Comparison of ENCODE assay signal across 20 cellular contexts in the genomic region with DNA sequence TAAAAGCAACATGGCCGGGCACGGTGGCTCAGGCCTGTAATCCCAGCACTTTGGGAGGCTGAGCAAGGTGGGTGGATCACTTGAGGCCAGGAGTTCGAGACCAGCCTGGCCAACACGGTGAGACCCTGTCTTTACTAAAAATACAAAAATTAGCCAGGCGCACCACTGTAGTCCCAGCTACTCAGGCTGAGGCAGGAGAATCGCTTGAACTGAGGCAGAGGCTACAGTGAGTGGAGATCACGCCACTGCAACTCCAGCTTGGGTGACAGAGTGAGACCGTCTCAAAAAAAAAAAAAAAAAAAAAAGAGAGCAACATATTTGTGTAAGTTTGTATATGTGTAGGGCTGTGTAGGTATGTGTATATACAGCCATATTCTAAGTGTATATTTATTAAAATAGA. TPM values are rescaled to one million over a fixed set of nuclear protein-coding genes. Genes with fewer than 3 reads are reported as not detected.
DNase-seq lines count a peak whose midpoint lies in the region; ATAC-seq, FAIRE-seq and TF ChIP-seq lines count a peak whose summit lies in the region.
"Had no signal": no experiment of that assay in that cellular context is flagged by ENCODE, and none has a peak within 500 bp of the region (broad histone marks: within the 10 kb centered on the region; RNA-seq: fewer than 3 reads in every experiment).

No MANE protein-coding gene starts in this region.

- H3K9me3 Mint-ChIP-seq in activated T-cell treated with anti-CD3 and anti-CD28 coated beads, Interleukin-2, amount 50 U/mL, for 24 hours: no peaks in the 10 kb centered on the region
- H3K9me3 Mint-ChIP-seq in activated T-cell treated with anti-CD3 and anti-CD28 coated beads, Interleukin-2, amount 50 U/mL, for 4 hours: no peaks in the 10 kb centered on the region
- H3K9me3 Mint-ChIP-seq in osteocyte (ENCODE audit: unreplicated experiment): no peaks in the 10 kb centered on the region
- no peaks in the 10 kb centered on the region for H3K9me3 Mint-ChIP-seq in activated T-helper 2 cell treated with anti-CD3 and anti-CD28 coated beads, Interferon-gamma antibody, Interleukin-2, Interleukin-4, amounts not matched to agents 10 μg/mL and 5 μg/mL and 100 μg/mL, durations not matched to agents 14 hours and 24 hours and 36 hours
- H3K9me3 Mint-ChIP-seq: central memory CD8-positive, alpha-beta T cell had no signal

- RAD21 ChIA-PET in HCT116 (lab: Charles Lee; ENCODE audit: low non-redundant PET in 1 of 2, low total read pairs in 2 of 2, uncharacterized antibody in 2 of 2, unreplicated experiment in 2 of 2): no interaction called here

- H3K27me3 Mint-ChIP-seq in activated T-cell treated with anti-CD3 and anti-CD28 coated beads, Interleukin-2, amount 50 U/mL, for 24 hours: no peaks in the 10 kb centered on the region
- H3K27me3 Mint-ChIP-seq in activated T-cell treated with anti-CD3 and anti-CD28 coated beads, Interleukin-2, amount 50 U/mL, for 4 hours (ENCODE audit: low read depth): no peaks in the 10 kb centered on the region
- no peaks in the 10 kb centered on the region for H3K27me3 Mint-ChIP-seq in osteocyte (ENCODE audit: unreplicated experiment)
- H3K27me3 Mint-ChIP-seq in activated T-helper 2 cell treated with anti-CD3 and anti-CD28 coated beads, Interferon-gamma antibody, Interleukin-2, Interleukin-4, amounts not matched to agents 10 μg/mL and 5 μg/mL and 100 μg/mL, durations not matched to agents 14 hours and 24 hours and 36 hours (ENCODE audit: low read depth): no peaks in the 10 kb centered on the region
- H3K27me3 Mint-ChIP-seq: CD4-positive, alpha-beta memory T cell; central memory CD8-positive, alpha-beta T cell had no signal

- intact Hi-C loops in HCT116 (cut with micrococcal nuclease): loop anchor here (5.0 kb wide), 1 partner anchor 85 kb away; no protein-coding TSS in a partner anchor
- intact Hi-C loops in activated T-helper 2 cell treated with anti-CD3 and anti-CD28 coated beads, Interferon-gamma antibody, Interleukin-2, Interleukin-4, amounts not matched to agents 10 μg/mL and 5 μg/mL and 100 μg/mL, durations not matched to agents 14 hours and 24 hours and 36 hours (cut with micrococcal nuclease): no loop called here

- H4K20me1 ChIP-seq in HCT116 (ENCODE audit: insufficient read depth): peaks cover 13% of the 10 kb centered on the region

- H3K27ac Mint-ChIP-seq in activated T-cell treated with anti-CD3 and anti-CD28 coated beads, Interleukin-2, amount 50 U/mL, for 24 hours: peak overlapping the region; percentile 74
- peak overlapping the region; percentile 65 for H3K27ac Mint-ChIP-seq in osteocyte (ENCODE audit: unreplicated experiment)
- no peak overlapping the region for H3K27ac Mint-ChIP-seq in activated T-helper 2 cell treated with anti-CD3 and anti-CD28 coated beads, Interferon-gamma antibody, Interleukin-2, Interleukin-4, amounts not matched to agents 10 μg/mL and 5 μg/mL and 100 μg/mL, durations not matched to agents 14 hours and 24 hours and 36 hours

- no peak overlapping the region for H3K27ac ChIP-seq in HCT116 (ENCODE audit: low read depth, low read length)
- H3K27ac ChIP-seq: SJCRH30 had no signal

- POLR2A ChIA-PET in HCT116 (lab: Charles Lee): interaction anchor here (1.1 kb wide), 1 partner anchor 24 kb away, joined by 3 read pairs; no protein-coding TSS in a partner anchor

- peaks cover 54% of the 10 kb centered on the region for H3K36me3 Mint-ChIP-seq in activated T-cell treated with anti-CD3 and anti-CD28 coated beads, Interleukin-2, amount 50 U/mL, for 24 hours (ENCODE audit: low read depth)
- peaks cover 37% of the 10 kb centered on the region for H3K36me3 Mint-ChIP-seq in activated T-cell treated with anti-CD3 and anti-CD28 coated beads, Interleukin-2, amount 50 U/mL, for 4 hours (ENCODE audit: insufficient read depth)
- H3K36me3 Mint-ChIP-seq in osteocyte (ENCODE audit: unreplicated experiment): peaks cover 43% of the 10 kb centered on the region
- H3K36me3 Mint-ChIP-seq in activated T-helper 2 cell treated with anti-CD3 and anti-CD28 coated beads, Interferon-gamma antibody, Interleukin-2, Interleukin-4, amounts not matched to agents 10 μg/mL and 5 μg/mL and 100 μg/mL, durations not matched to agents 14 hours and 24 hours and 36 hours (ENCODE audit: low read depth): peaks cover 57% of the 10 kb centered on the region

- H3K9ac ChIP-seq in HCT116 (ENCODE audit: low read length): no peak overlapping the region

- peaks cover 29% of the 10 kb centered on the region for H3K4me1 Mint-ChIP-seq in activated T-cell treated with anti-CD3 and anti-CD28 coated beads, Interleukin-2, amount 50 U/mL, for 24 hours (ENCODE audit: low read depth)
- H3K4me1 Mint-ChIP-seq in activated T-cell treated with anti-CD3 and anti-CD28 coated beads, Interleukin-2, amount 50 U/mL, for 4 hours (ENCODE audit: low read depth): peaks cover 16% of the 10 kb centered on the region
- peaks cover 21% of the 10 kb centered on the region for H3K4me1 Mint-ChIP-seq in osteocyte (ENCODE audit: unreplicated experiment)
- peaks cover 24% of the 10 kb centered on the region for H3K4me1 Mint-ChIP-seq in activated T-helper 2 cell treated with anti-CD3 and anti-CD28 coated beads, Interferon-gamma antibody, Interleukin-2, Interleukin-4, amounts not matched to agents 10 μg/mL and 5 μg/mL and 100 μg/mL, durations not matched to agents 14 hours and 24 hours and 36 hours (ENCODE audit: low read depth)

- no peak for TF ChIP-seq RAD21 in HCT116 (IDR thresholded peaks at IDR 0.05; ENCODE audit: low read depth)

- BruUV-seq in HCT116 (replicated peaks; lab: Mats Ljungman, UMichigan): no TSS peak

- H3K4me2 ChIP-seq in HCT116 (ENCODE audit: low read length): no peak overlapping the region

- no peaks in the 10 kb centered on the region for H3K9me3 ChIP-seq in HCT116 (ENCODE audit: control insufficient read depth in 1 of 2, insufficient read depth in 1 of 2, low read depth in 1 of 2, low read length in 2 of 2)
- H3K9me3 ChIP-seq: SJCRH30 had no signal

- TF ChIP-seq POLR2A in HCT116 (IDR thresholded peaks at IDR 0.05; ENCODE audit: borderline replicate concordance, extremely low read depth, insufficient read depth, insufficient read length): no peak

- CTCF ChIA-PET in HCT116 (lab: Charles Lee): no interaction called here

- TF ChIP-seq CTCF in HCT116 (IDR thresholded peaks at IDR 0.05 in 2 of 3, conservative IDR thresholded peaks at IDR 0.05 in 1 of 3; ENCODE audit: borderline replicate concordance in 1 of 3, insufficient read depth in 1 of 3, low read depth in 2 of 3, low read length in 2 of 3): no peak
- TF ChIP-seq CTCF in osteocyte (IDR thresholded peaks at IDR 0.05): no peak

- H3K36me3 ChIP-seq in HCT116 (ENCODE audit: control insufficient read depth in 1 of 2, insufficient read depth in 2 of 2, low read length in 2 of 2): peaks cover 28 to 36% of the 10 kb centered on the region in 2 experiments; a peak in 3 of 4 replicates

- H3K79me2 ChIP-seq in HCT116 (ENCODE audit: insufficient read depth, low read length): peaks cover 8% of the 10 kb centered on the region

- H3K4me3 Mint-ChIP-seq in activated T-cell treated with anti-CD3 and anti-CD28 coated beads, Interleukin-2, amount 50 U/mL, for 24 hours: no peak overlapping the region
- H3K4me3 Mint-ChIP-seq in activated T-cell treated with anti-CD3 and anti-CD28 coated beads, Interleukin-2, amount 50 U/mL, for 4 hours: no peak overlapping the region
- no peak overlapping the region for H3K4me3 Mint-ChIP-seq in osteocyte (ENCODE audit: unreplicated experiment)
- H3K4me3 Mint-ChIP-seq in activated T-helper 2 cell treated with anti-CD3 and anti-CD28 coated beads, Interferon-gamma antibody, Interleukin-2, Interleukin-4, amounts not matched to agents 10 μg/mL and 5 μg/mL and 100 μg/mL, durations not matched to agents 14 hours and 24 hours and 36 hours (ENCODE audit: low read depth): no peak overlapping the region
- H3K4me3 Mint-ChIP-seq: CD4-positive, alpha-beta memory T cell; central memory CD8-positive, alpha-beta T cell had no signal

- H3K27me3 ChIP-seq in HCT116 (ENCODE audit: insufficient read depth, low read length): no peaks in the 10 kb centered on the region
- H3K27me3 ChIP-seq: SJCRH30 had no signal

- H2AFZ ChIP-seq in HCT116 (ENCODE audit: low read depth, low read length, poor library complexity, severe bottlenecking): no peak overlapping the region

- FAIRE-seq in TTC549 (lab: Jason Lieb, UNC): peak; percentile 20
- FAIRE-seq: HTR-8/SVneo had no signal

- ATAC-seq in activated T-cell treated with anti-CD3 and anti-CD28 coated beads, Interleukin-2, amount 50 U/mL, for 4 hours: no peak
- ATAC-seq in HCT116: 0 out of 2 replicates have a peak, but pooled peaks have one; percentile 12
- ATAC-seq in GM18909 (IDR thresholded peaks at IDR 0.05; ENCODE audit: poor library complexity, unreplicated experiment): no peak
- ATAC-seq: left lobe of liver had no signal

- H3K4me3 ChIP-seq in HCT116 (replicated peaks in 1 of 2; ENCODE audit: low read depth in 1 of 2, low read length in 2 of 2): no peak overlapping the region
- H3K4me3 ChIP-seq: SJCRH30 had no signal

- no peaks in the 10 kb centered on the region for H3K9me2 ChIP-seq in HCT116 (ENCODE audit: insufficient read depth)

- no peak for DNase-seq in activated T-cell treated with anti-CD3 and anti-CD28 coated beads, Interleukin-2, amount 50 U/mL, for 24 hours
- no peak for DNase-seq in activated T-cell treated with anti-CD3 and anti-CD28 coated beads, Interleukin-2, amount 50 U/mL, for 4 hours
- DNase-seq in HCT116 (ENCODE audit: low read depth, low spot score): no peak
- DNase-seq in osteocyte (ENCODE audit: extremely low spot score, unreplicated experiment): no peak
- no peak for DNase-seq in activated T-helper 2 cell treated with anti-CD3 and anti-CD28 coated beads, Interferon-gamma antibody, Interleukin-2, Interleukin-4, amounts not matched to agents 10 μg/mL and 5 μg/mL and 100 μg/mL, durations not matched to agents 14 hours and 24 hours and 36 hours (ENCODE audit: low spot score)
- DNase-seq in stimulated activated naive CD4-positive, alpha-beta T cell treated with Interleukin-2 at 50 U/mL for 16 hours (lab: John Stamatoyannopoulos, UW): no peak
- DNase-seq: activated CD4-positive, alpha-beta T cell treated with anti-CD3 and anti-CD28 coated beads for 1 hour; activated gamma-delta T cell treated with Interleukin-2 at 50 U/mL for 16 hours; CD4-positive, alpha-beta memory T cell; DND-41; GOT3; NCI-H1436; NCI-H526 treated with DMSO at 0.1 percent for 48 hours; SJCRH30; T-helper 9 cell had no signal

- no peaks in the 10 kb centered on the region for H3K4me1 ChIP-seq in HCT116 (ENCODE audit: control insufficient read depth in 1 of 2, insufficient read depth in 2 of 2, low read length in 2 of 2)
- H3K4me1 ChIP-seq: SJCRH30 had no signal

RNA-seq across cellular contexts. Expression of a gene that starts 7.5 kb away (rescaled TPM):
- total RNA-seq in activated T-cell treated with anti-CD3 and anti-CD28 coated beads, Interleukin-2, amount 50 U/mL, for 4 hours: 1,000 to 10,000 TPM; 3,044 to 3,307 (median 3,093) TPM
- total RNA-seq in HCT116 (2021; ENCODE audit: unreplicated experiment) (2,712 TPM), osteocyte (1,728 and 1,737 TPM in 2 replicates)
- 2,611 and 2,853 TPM in 2 replicates for polyA plus RNA-seq in HCT116 (2012)
- total RNA-seq in activated T-helper 2 cell treated with anti-CD3 and anti-CD28 coated beads, Interferon-gamma antibody, Interleukin-2, Interleukin-4, amounts not matched to agents 10 μg/mL and 5 μg/mL and 100 μg/mL, durations not matched to agents 14 hours and 24 hours and 36 hours: 2,288 and 2,340 TPM in 2 replicates

RNA-seq across cellular contexts. Expression of a gene that starts 36.2 kb away (rescaled TPM):
- under 1 TPM; 0.65 to 0.87 (median 0.76) TPM for total RNA-seq in activated T-cell treated with anti-CD3 and anti-CD28 coated beads, Interleukin-2, amount 50 U/mL, for 4 hours
- 4.3 TPM for total RNA-seq in HCT116 (2021; ENCODE audit: unreplicated experiment)
- 1.2 and 1.4 TPM in 2 replicates for polyA plus RNA-seq in HCT116 (2012)
- total RNA-seq in osteocyte: 0.52 and 0.70 TPM in 2 replicates
- 1.0 and 1.3 TPM in 2 replicates for total RNA-seq in activated T-helper 2 cell treated with anti-CD3 and anti-CD28 coated beads, Interferon-gamma antibody, Interleukin-2, Interleukin-4, amounts not matched to agents 10 μg/mL and 5 μg/mL and 100 μg/mL, durations not matched to agents 14 hours and 24 hours and 36 hours
